ENCODE assay signal across 8 cellular contexts in the genomic region with DNA sequence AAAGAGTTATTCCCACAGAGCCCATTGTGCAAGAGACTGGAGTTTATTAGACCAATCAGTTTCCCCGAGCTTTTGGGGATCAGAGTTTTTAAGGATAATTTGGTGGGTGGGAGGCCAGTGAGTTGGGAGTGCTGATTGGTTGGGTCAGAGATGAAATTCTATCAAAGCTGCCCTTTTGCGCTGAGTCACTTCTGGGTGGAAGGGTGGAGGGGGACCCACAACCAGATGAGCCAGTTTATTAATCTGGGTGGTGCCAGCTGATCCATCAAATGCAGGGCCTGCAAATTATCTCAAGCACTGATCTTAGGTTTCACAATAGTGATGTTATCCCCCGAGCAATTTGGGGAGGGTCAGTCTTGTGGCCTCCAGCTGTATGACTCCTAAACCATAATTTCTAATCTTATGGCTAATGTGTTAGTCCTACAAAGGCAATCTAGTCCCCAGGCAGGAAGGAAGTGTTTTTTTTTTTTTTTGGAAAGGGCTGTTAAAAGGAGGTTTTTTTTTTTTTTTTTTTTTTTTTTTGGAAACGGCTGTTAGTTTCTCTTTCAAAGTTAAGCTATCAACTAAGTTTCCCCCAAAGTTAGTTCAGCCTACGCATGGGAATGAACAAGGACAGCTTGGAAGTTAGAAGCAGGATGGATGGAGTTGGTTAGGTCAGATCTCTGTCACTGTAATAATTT. TPM values are rescaled to one million over a fixed set of nuclear protein-coding genes. Genes with fewer than 3 reads are reported as not detected.
DNase-seq lines count a peak whose midpoint lies in the region; ATAC-seq and TF ChIP-seq lines count a peak whose summit lies in the region.

No MANE protein-coding gene starts in this region.

- no peak for TF ChIP-seq CTCF in CD8-positive, alpha-beta T cell (IDR thresholded peaks at IDR 0.05)
- TF ChIP-seq CTCF in IMR-90 (conservative IDR thresholded peaks at IDR 0.05; ENCODE audit: low read depth, low read length) (no peak), mesothelial cell of epicardium (IDR thresholded peaks at IDR 0.05; ENCODE audit: unreplicated experiment) (no peak), smooth muscle cell (IDR thresholded peaks at IDR 0.05; ENCODE audit: borderline replicate concordance, insufficient read depth, poor library complexity, severe bottlenecking) (no peak)

- ATAC-seq in CD8-positive, alpha-beta T cell: peak; percentile 31
- ATAC-seq in IMR-90 (ENCODE audit: low read depth) (no peak), GM18517 (IDR thresholded peaks at IDR 0.05; ENCODE audit: unreplicated experiment) (no peak)
- peak; percentile 42 for ATAC-seq in activated naive CD8-positive, alpha-beta T cell treated with anti-CD3 and anti-CD28 coated beads, Interleukin-2, amount 10 ng/mL, durations not matched to agents 7 days and 5 days (ENCODE audit: low read depth)

- H3K79me2 ChIP-seq in smooth muscle cell (ENCODE audit: low read depth): no peaks in the 10 kb centered on the region

- H3K18ac ChIP-seq in IMR-90 (ENCODE audit: low read depth, low read length): peak overlapping the region; percentile 86; the same call in 1 of the 2 replicates

- no peaks in the 10 kb centered on the region for H3K27me3 ChIP-seq in CD8-positive, alpha-beta T cell (ENCODE audit: insufficient read depth, low read length)
- H3K27me3 ChIP-seq in IMR-90 (ENCODE audit: control insufficient read depth, insufficient read depth, low read length): no peaks in the 10 kb centered on the region
- no peaks in the 10 kb centered on the region for H3K27me3 ChIP-seq in smooth muscle cell (ENCODE audit: low read depth)

- H3K9me3 Mint-ChIP-seq in CD8-positive, alpha-beta T cell: no peaks in the 10 kb centered on the region
- no peaks in the 10 kb centered on the region for H3K9me3 Mint-ChIP-seq in activated naive CD8-positive, alpha-beta T cell treated with anti-CD3 and anti-CD28 coated beads, Interleukin-2, amount 10 ng/mL, durations not matched to agents 7 days and 5 days
- no peaks in the 10 kb centered on the region for H3K9me3 Mint-ChIP-seq in mesothelial cell of epicardium

- H3K9me1 ChIP-seq in IMR-90 (ENCODE audit: insufficient read depth, low read length): 0 out of 2 replicates have a peak, but pooled peaks cover 6% of the 10 kb centered on the region

- no peak overlapping the region for H2BK20ac ChIP-seq in IMR-90 (ENCODE audit: low read depth, low read length)

- H2AK9ac ChIP-seq in IMR-90 (replicated peaks; ENCODE audit: low read depth, low read length, poor library complexity): no peak overlapping the region

- dilution Hi-C loops in IMR-90 (cut with HindIII; ENCODE audit: low sequenced_read_pairs, unreplicated experiment): no loop called here

- CTCF ChIA-PET in CD8-positive, alpha-beta T cell (lab: Charles Lee): interaction anchor here (1.2 kb wide), 1 partner anchor 14 kb away, joined by 5 read pairs; no protein-coding TSS in a partner anchor
- CTCF ChIA-PET in IMR-90 (lab: Yijun Ruan, JAX): interaction anchor here (0.7 to 1.7 kb wide), 2 partner anchors 12 to 35 kb away, joined by 3 read pairs; no protein-coding TSS in a partner anchor

- no peaks in the 10 kb centered on the region for H3K36me3 ChIP-seq in CD8-positive, alpha-beta T cell (ENCODE audit: insufficient read depth, low read length)
- H3K36me3 ChIP-seq in IMR-90 (ENCODE audit: control insufficient read depth, insufficient read depth, low read length) (peaks cover 7% of the 10 kb centered on the region), smooth muscle cell (ENCODE audit: low read depth) (no peaks in the 10 kb centered on the region)

- WGBS in IMR-90 (ENCODE audit: extremely low coverage in 2 of 2, insufficient read length in 1 of 2), 2 experiments: 100% methylated on average over 1 of the region's 5 CpGs; no CpG with 5 or more reads in 1 of the 2 experiments
- WGBS in smooth muscle cell (ENCODE audit: low lambda C conversion rate): 85% methylated on average over 4 of the region's 5 CpGs

- H4K20me1 ChIP-seq in IMR-90 (ENCODE audit: insufficient read depth, low read length) (no peaks in the 10 kb centered on the region), smooth muscle cell (ENCODE audit: low read depth) (no peaks in the 10 kb centered on the region)

- H3F3A ChIP-seq in smooth muscle cell (ENCODE audit: low read depth): no peaks in the 10 kb centered on the region

- peaks cover 3 to 16% of the 10 kb centered on the region in 2 experiments for H3K79me1 ChIP-seq in IMR-90 (ENCODE audit: low read depth in 1 of 2, low read length in 2 of 2)

- H2BK5ac ChIP-seq in IMR-90 (ENCODE audit: low read depth, low read length, poor library complexity, severe bottlenecking): peak overlapping the region; percentile 31

- peak overlapping the region in 1 of 2 experiments; percentile 33; a peak in 1 of 4 replicates for H4K8ac ChIP-seq in IMR-90 (ENCODE audit: low read depth in 2 of 2, low read length in 2 of 2)

- no peak overlapping the region for H3K27ac ChIP-seq in CD8-positive, alpha-beta T cell (ENCODE audit: low read depth, low read length)
- H3K27ac ChIP-seq in IMR-90 (ENCODE audit: insufficient read depth, low read length) (peak overlapping the region; percentile 17; the same call in 1 of the 2 replicates), smooth muscle cell (ENCODE audit: low read depth) (no peak overlapping the region)

- no peak overlapping the region; the same call in 1 of the 2 replicates for H4K91ac ChIP-seq in IMR-90 (ENCODE audit: insufficient read depth, low read depth, low read length)

- no peaks in the 10 kb centered on the region for H3K9me3 ChIP-seq in CD8-positive, alpha-beta T cell (ENCODE audit: low read length)
- H3K9me3 ChIP-seq in IMR-90 (ENCODE audit: control insufficient read depth, insufficient read depth, low read length): no peaks in the 10 kb centered on the region
- no peaks in the 10 kb centered on the region for H3K9me3 ChIP-seq in smooth muscle cell (replicated peaks; ENCODE audit: low read depth)

- TF ChIP-seq RAD21 in IMR-90 (IDR thresholded peaks at IDR 0.05; ENCODE audit: low read length): no peak

- no peak for TF ChIP-seq POLR2A in IMR-90 (IDR thresholded peaks at IDR 0.05; ENCODE audit: low read depth, low read length)

- intact Hi-C loops in CD8-positive, alpha-beta T cell (cut with DNase I, micrococcal nuclease): no loop called here
- intact Hi-C loops in IMR-90 (cut with micrococcal nuclease): no loop called here

- peak overlapping the region; percentile 90; the same call in 1 of the 2 replicates for H4K5ac ChIP-seq in IMR-90 (ENCODE audit: low read depth, low read length)

- no peaks in the 10 kb centered on the region for H3K27me3 Mint-ChIP-seq in CD8-positive, alpha-beta T cell (ENCODE audit: low read depth)
- H3K27me3 Mint-ChIP-seq in activated naive CD8-positive, alpha-beta T cell treated with anti-CD3 and anti-CD28 coated beads, Interleukin-2, amount 10 ng/mL, durations not matched to agents 7 days and 5 days: no peaks in the 10 kb centered on the region
- no peaks in the 10 kb centered on the region for H3K27me3 Mint-ChIP-seq in mesothelial cell of epicardium (ENCODE audit: low read depth)

- H3K4me3 Mint-ChIP-seq in CD8-positive, alpha-beta T cell: peak overlapping the region; percentile 68
- H3K4me3 Mint-ChIP-seq in activated naive CD8-positive, alpha-beta T cell treated with anti-CD3 and anti-CD28 coated beads, Interleukin-2, amount 10 ng/mL, durations not matched to agents 7 days and 5 days: peak overlapping the region; percentile 47
- H3K4me3 Mint-ChIP-seq in mesothelial cell of epicardium: no peak overlapping the region

- peak overlapping the region; percentile 87 for H3K27ac Mint-ChIP-seq in CD8-positive, alpha-beta T cell
- peak overlapping the region; percentile 76 for H3K27ac Mint-ChIP-seq in activated naive CD8-positive, alpha-beta T cell treated with anti-CD3 and anti-CD28 coated beads, Interleukin-2, amount 10 ng/mL, durations not matched to agents 7 days and 5 days
- H3K27ac Mint-ChIP-seq in mesothelial cell of epicardium: peak overlapping the region; percentile 68

- H3K56ac ChIP-seq in IMR-90 (ENCODE audit: extremely low read depth, insufficient read depth, low read length): no peak overlapping the region

- H3K4me1 ChIP-seq in CD8-positive, alpha-beta T cell (ENCODE audit: insufficient read depth, low read length): peaks cover 6% of the 10 kb centered on the region
- H3K4me1 ChIP-seq in IMR-90 (ENCODE audit: control insufficient read depth, insufficient read depth, low read length) (peaks cover 20% of the 10 kb centered on the region), smooth muscle cell (ENCODE audit: low read depth) (no peaks in the 10 kb centered on the region)

- BruUV-seq in IMR-90 (replicated peaks; lab: Mats Ljungman, UMichigan): no TSS peak

- H3K4me3 ChIP-seq in CD8-positive, alpha-beta T cell (ENCODE audit: low read depth, low read length): no peak overlapping the region
- H3K4me3 ChIP-seq in IMR-90 (ENCODE audit: insufficient read depth, low read depth, low read length) (no peak overlapping the region), smooth muscle cell (no peak overlapping the region)

- POLR2A ChIA-PET in CD8-positive, alpha-beta T cell (lab: Charles Lee): interaction anchor here (0.6 to 1.1 kb wide), 6 partner anchors 10 to 469 kb away, joined by 3 to 5 read pairs (median 3); no protein-coding TSS in a partner anchor
- POLR2A ChIA-PET in IMR-90 (lab: Charles Lee; ENCODE audit: unreplicated experiment): interaction anchor here (0.6 kb wide), 2 partner anchors 10 to 22 kb away, joined by 3 to 6 read pairs; no protein-coding TSS in a partner anchor
- POLR2A ChIA-PET in activated naive CD8-positive, alpha-beta T cell treated with anti-CD3 and anti-CD28 coated beads, Interleukin-2, amount 10 ng/mL, durations not matched to agents 7 days and 5 days (lab: Charles Lee): interaction anchor here (0.6 to 2.0 kb wide), 4 partner anchors 21 to 249 kb away, joined by 3 to 11 read pairs (median 4); a partner anchor contains a TSS

- H2BK15ac ChIP-seq in IMR-90 (ENCODE audit: low read depth, low read length): no peak overlapping the region; the same call in 2 of the 3 replicates

- no peak overlapping the region for H3K4ac ChIP-seq in IMR-90 (ENCODE audit: low read depth, low read length)

- no peak overlapping the region for H2BK120ac ChIP-seq in IMR-90 (ENCODE audit: low read depth, low read length)

- H3K14ac ChIP-seq in IMR-90 (replicated peaks; ENCODE audit: low read depth, low read length): no peak overlapping the region; the same call in 1 of the 2 replicates

- in situ Hi-C loops in IMR-90 (cut with MboI; ENCODE audit: low sequenced_read_pairs): no loop called here

- H3K4me1 Mint-ChIP-seq in CD8-positive, alpha-beta T cell (ENCODE audit: low read depth): peaks cover 19% of the 10 kb centered on the region
- peaks cover 12% of the 10 kb centered on the region for H3K4me1 Mint-ChIP-seq in activated naive CD8-positive, alpha-beta T cell treated with anti-CD3 and anti-CD28 coated beads, Interleukin-2, amount 10 ng/mL, durations not matched to agents 7 days and 5 days
- H3K4me1 Mint-ChIP-seq in mesothelial cell of epicardium: peaks cover 15% of the 10 kb centered on the region

- no peak overlapping the region for H2AK5ac ChIP-seq in IMR-90 (ENCODE audit: low read depth, low read length)

- H2AFZ ChIP-seq in IMR-90 (replicated peaks; ENCODE audit: low read length, poor library complexity) (no peak overlapping the region), smooth muscle cell (ENCODE audit: low read depth) (no peak overlapping the region)

- H3K36me3 Mint-ChIP-seq in CD8-positive, alpha-beta T cell: peaks cover 9% of the 10 kb centered on the region
- H3K36me3 Mint-ChIP-seq in activated naive CD8-positive, alpha-beta T cell treated with anti-CD3 and anti-CD28 coated beads, Interleukin-2, amount 10 ng/mL, durations not matched to agents 7 days and 5 days: peaks cover 22% of the 10 kb centered on the region
- peaks cover 30% of the 10 kb centered on the region for H3K36me3 Mint-ChIP-seq in mesothelial cell of epicardium

- peak overlapping the region; percentile 72; the same call in 1 of the 2 replicates for H3K4me2 ChIP-seq in IMR-90 (ENCODE audit: low read depth, low read length)
- H3K4me2 ChIP-seq in smooth muscle cell: no peak overlapping the region

- no peak for DNase-seq in CD8-positive, alpha-beta T cell
- DNase-seq in IMR-90 (no peak), mesothelial cell of epicardium (ENCODE audit: low spot score in 2 of 2, unreplicated experiment in 2 of 2) (no peak), HuH-7 (ENCODE audit: low spot score) (no peak), AG20443 (ENCODE audit: low spot score) (no peak), smooth muscle cell (lab: John Stamatoyannopoulos, UW; ENCODE audit: unreplicated experiment) (no peak)
- no peak for DNase-seq in activated naive CD8-positive, alpha-beta T cell treated with anti-CD3 and anti-CD28 coated beads, Interleukin-2, amount 10 ng/mL, durations not matched to agents 7 days and 5 days

- H3K9ac ChIP-seq in IMR-90 (ENCODE audit: low read depth, low read length): no peak overlapping the region
- no peak overlapping the region for H3K9ac ChIP-seq in smooth muscle cell (ENCODE audit: low read depth)

- no peak overlapping the region for H3K23ac ChIP-seq in IMR-90 (ENCODE audit: low read depth, low read length)

RNA-seq across cellular contexts. Expression of a gene that starts 7.4 kb away (rescaled TPM):
- total RNA-seq in CD8-positive, alpha-beta T cell: under 1 TPM in 1 of 2 experiments, not detected in 1; 0.24 TPM
- 65.2 and 73.0 TPM in 2 replicates for total RNA-seq in IMR-90 (2012; rRNA removed)
- 20.8 and 27.7 TPM in 2 replicates for polyA plus RNA-seq in IMR-90 (2012; rRNA removed)
- polyA plus RNA-seq in IMR-90 (2012; cell fraction: cytosol; rRNA removed): 8.6 and 10.3 TPM in 2 replicates
- polyA plus RNA-seq in IMR-90 (2012; cell fraction: nucleus; rRNA removed; ENCODE audit: low replicate concordance): 2.4 and 16.3 TPM in 2 replicates
- under 1 TPM; 0.23 to 0.33 TPM for total RNA-seq in activated naive CD8-positive, alpha-beta T cell treated with anti-CD3 and anti-CD28 coated beads, Interleukin-2, amount 10 ng/mL, durations not matched to agents 7 days and 5 days
- 13.7 to 14.4 TPM (median 13.7 TPM) in 3 replicates for total RNA-seq in mesothelial cell of epicardium
- total RNA-seq in smooth muscle cell: 11.6 and 16.5 TPM in 2 replicates
- polyA plus RNA-seq in smooth muscle cell: 6.5 and 7.7 TPM in 2 replicates

RNA-seq across cellular contexts. Expression of a gene that starts 24.0 kb away (rescaled TPM):
- total RNA-seq in CD8-positive, alpha-beta T cell: 100 to 1,000 TPM; 106 to 109 TPM
- total RNA-seq in IMR-90 (2012; rRNA removed) (159 and 177 TPM in 2 replicates), mesothelial cell of epicardium (96.5 to 106 TPM (median 97.8 TPM) in 3 replicates), smooth muscle cell (72.7 and 81.1 TPM in 2 replicates)
- polyA plus RNA-seq in IMR-90 (2012; rRNA removed) (320 and 369 TPM in 2 replicates), smooth muscle cell (150 and 175 TPM in 2 replicates)
- polyA plus RNA-seq in IMR-90 (2012; cell fraction: cytosol; rRNA removed): 431 and 469 TPM in 2 replicates
- 97.8 and 199 TPM in 2 replicates for polyA plus RNA-seq in IMR-90 (2012; cell fraction: nucleus; rRNA removed; ENCODE audit: low replicate concordance)
- total RNA-seq in activated naive CD8-positive, alpha-beta T cell treated with anti-CD3 and anti-CD28 coated beads, Interleukin-2, amount 10 ng/mL, durations not matched to agents 7 days and 5 days: 100 to 1,000 TPM; 115 TPM

RNA-seq across cellular contexts. Expression of a gene that starts 44.3 kb away (rescaled TPM):
- 10 to 100 TPM; 57.1 to 59.3 TPM for total RNA-seq in CD8-positive, alpha-beta T cell
- total RNA-seq in IMR-90 (2012; rRNA removed) (31.7 and 32.2 TPM in 2 replicates), mesothelial cell of epicardium (39.7 to 41.9 TPM (median 41.0 TPM) in 3 replicates), smooth muscle cell (27.6 and 32.9 TPM in 2 replicates)
- polyA plus RNA-seq in IMR-90 (2012; rRNA removed) (6.2 and 6.3 TPM in 2 replicates), smooth muscle cell (5.3 and 8.1 TPM in 2 replicates)
- 3.9 and 4.2 TPM in 2 replicates for polyA plus RNA-seq in IMR-90 (2012; cell fraction: cytosol; rRNA removed)
- polyA plus RNA-seq in IMR-90 (2012; cell fraction: nucleus; rRNA removed; ENCODE audit: low replicate concordance): 6.3 and 7.4 TPM in 2 replicates
- 10 to 100 TPM; 80.3 to 80.6 TPM for total RNA-seq in activated naive CD8-positive, alpha-beta T cell treated with anti-CD3 and anti-CD28 coated beads, Interleukin-2, amount 10 ng/mL, durations not matched to agents 7 days and 5 days

Comparison
In these comparisons a context has a peak if more than half of its experiments do, and no peak if none do; other contexts are left out.
1. ATAC-seq: peak in CD8-positive, alpha-beta T cell (single experiment) and activated naive CD8-positive, alpha-beta T cell treated with anti-CD3 and anti-CD28 coated beads, Interleukin-2, amount 10 ng/mL, durations not matched to agents 7 days and 5 days (single experiment); none in IMR-90 (single experiment) and GM18517 (single experiment).
2. Peak in every context shown above with its lines, with median percentiles within 50 percentile points of each other: H3K27ac Mint-ChIP-seq.